Comparison of ENCODE assay signal across 7 cellular contexts in the genomic region with DNA sequence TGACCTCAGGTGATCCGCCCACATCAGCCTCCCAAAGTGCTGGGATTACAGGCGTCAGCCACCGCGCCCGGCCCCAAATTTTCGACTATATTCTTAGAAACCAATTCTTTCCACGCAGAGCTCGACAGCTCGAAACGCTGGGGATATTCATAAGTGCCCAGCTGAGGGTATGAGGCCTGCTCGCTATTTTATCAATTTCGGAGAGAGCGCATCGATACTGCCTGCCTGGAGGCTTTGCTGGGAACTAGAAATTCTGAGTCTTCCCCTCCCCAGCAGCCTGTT.
DNase-seq lines count a peak whose midpoint lies in the region; ATAC-seq and TF ChIP-seq lines count a peak whose summit lies in the region.

No MANE protein-coding gene starts in this region.

- H3K4me1 ChIP-seq in iPS-15b (ENCODE audit: control insufficient read depth, insufficient read depth, low read length), result peaks cover 16% of the 10 kb centered on the region

- peak overlapping the region; percentile 96 for H3K27ac Mint-ChIP-seq in stimulated activated effector memory CD8-positive, alpha-beta T cell treated with anti-CD3 and anti-CD28 coated beads, Interleukin-12 subunit alpha, Interleukin-12 subunit beta, amount 100 ng/mL, for 72 hours

- H3K4me3 ChIP-seq in HL-60 (replicated peaks; ENCODE audit: insufficient read depth, low read length) (peak overlapping the region; percentile 91), iPS-15b (ENCODE audit: low read depth, low read length) (peak overlapping the region; percentile 99)

- H3K4me1 Mint-ChIP-seq in stimulated activated effector memory CD8-positive, alpha-beta T cell treated with anti-CD3 and anti-CD28 coated beads, Interleukin-12 subunit alpha, Interleukin-12 subunit beta, amount 100 ng/mL, for 72 hours, result peaks cover 53% of the 10 kb centered on the region

- H3K4me3 Mint-ChIP-seq in stimulated activated effector memory CD8-positive, alpha-beta T cell treated with anti-CD3 and anti-CD28 coated beads, Interleukin-12 subunit alpha, Interleukin-12 subunit beta, amount 100 ng/mL, for 72 hours, result peak overlapping the region; percentile 86

- H3K36me3 Mint-ChIP-seq in stimulated activated effector memory CD8-positive, alpha-beta T cell treated with anti-CD3 and anti-CD28 coated beads, Interleukin-12 subunit alpha, Interleukin-12 subunit beta, amount 100 ng/mL, for 72 hours, result peaks cover 65% of the 10 kb centered on the region

- no peak for ATAC-seq in stimulated activated effector memory CD8-positive, alpha-beta T cell treated with anti-CD3 and anti-CD28 coated beads, Interleukin-12 subunit alpha, Interleukin-12 subunit beta, amount 100 ng/mL, for 72 hours
- no peak for ATAC-seq in GM18867 (IDR thresholded peaks at IDR 0.05; ENCODE audit: unreplicated experiment)

- H3K27ac ChIP-seq in HL-60 (replicated peaks), result peak overlapping the region; percentile 92

- TF ChIP-seq CTCF in HL-60 (IDR thresholded peaks at IDR 0.05; ENCODE audit: insufficient read depth, low read length), result no peak

- H3K9ac ChIP-seq in iPS-15b (ENCODE audit: low read depth, low read length), result peak overlapping the region; percentile 98

- H3K27me3 ChIP-seq in HL-60 (ENCODE audit: insufficient read depth, poor library complexity, severe bottlenecking) (no peaks in the 10 kb centered on the region), iPS-15b (ENCODE audit: control insufficient read depth, insufficient read depth, low read length) (no peaks in the 10 kb centered on the region)

- no peaks in the 10 kb centered on the region for H3K9me3 ChIP-seq in iPS-15b (ENCODE audit: control insufficient read depth, insufficient read depth, low read length)

- DNase-seq in HL-60 (ENCODE audit: low read depth in 1 of 2, low spot score in 1 of 2), result no peak
- peak; percentile 45 to 51 for DNase-seq in activated T-cell treated with anti-CD3 and anti-CD28 coated beads, Interleukin-2, amount 50 U/mL, for 48 hours
- peak in 1 of 2 donors; percentile 61 for DNase-seq in stimulated activated effector memory CD8-positive, alpha-beta T cell treated with anti-CD3 and anti-CD28 coated beads, Interleukin-12 subunit alpha, Interleukin-12 subunit beta, amount 100 ng/mL, for 72 hours (ENCODE audit: low spot score in 2 of 2)
- DNase-seq in NCI-H2196 (lab: John Stamatoyannopoulos, UW; ENCODE audit: unreplicated experiment), result no peak
- DNase-seq in NCI-H345 (lab: John Stamatoyannopoulos, UW), result no peak

- no peaks in the 10 kb centered on the region for H3K9me3 Mint-ChIP-seq in stimulated activated effector memory CD8-positive, alpha-beta T cell treated with anti-CD3 and anti-CD28 coated beads, Interleukin-12 subunit alpha, Interleukin-12 subunit beta, amount 100 ng/mL, for 72 hours

- H3K36me3 ChIP-seq in iPS-15b (ENCODE audit: control insufficient read depth, insufficient read depth, low read length), result no peaks in the 10 kb centered on the region

Comparison
In these comparisons a context has a peak if more than half of its experiments do, and no peak if none do; other contexts are left out.
1. DNase-seq: peak in activated T-cell treated with anti-CD3 and anti-CD28 coated beads, Interleukin-2, amount 50 U/mL, for 48 hours (2 of 2); none in HL-60 (0 of 2), NCI-H2196 (single experiment) and NCI-H345 (single experiment).